ENCODE assay signal across 8 cellular contexts in genomic region chr16:81493755-81494433, GRCh38. TPM values are rescaled to one million over a fixed set of nuclear protein-coding genes. Genes with fewer than 3 reads are reported as not detected.
DNase-seq lines count a peak whose midpoint lies in the region; FAIRE-seq and TF ChIP-seq lines count a peak whose summit lies in the region.

No MANE protein-coding gene starts in this region.

- peak overlapping the region; percentile 77 for H3K27ac Mint-ChIP-seq in progenitor cell of endocrine pancreas

- DNase-seq in DMS 273 (lab: John Stamatoyannopoulos, UW; ENCODE audit: unreplicated experiment) (peak; percentile 16), DMS 273 treated with DMSO at 0.1 percent for 48 hours (lab: John Stamatoyannopoulos, UW) (no peak), fibroblast of gingiva (ENCODE audit: low read depth) (peak; percentile 49), progenitor cell of endocrine pancreas (ENCODE audit: low spot score, unreplicated experiment) (no peak), GOT3 (lab: John Stamatoyannopoulos, UW) (no peak), GM12891 (ENCODE audit: insufficient read length, low spot score) (no peak), middle frontal gyrus (ENCODE audit: extremely low spot score, low spot score) (no peak)
- DNase-seq in activated CD4-positive, alpha-beta T cell treated with anti-CD3 and anti-CD28 coated beads for 4 hours, result peak; percentile 23 to 41

- TF ChIP-seq CTCF in progenitor cell of endocrine pancreas (IDR thresholded peaks at IDR 0.05; ENCODE audit: unreplicated experiment), result no peak

- no peaks in the 10 kb centered on the region for H3K27me3 Mint-ChIP-seq in progenitor cell of endocrine pancreas

- H3K4me3 Mint-ChIP-seq in progenitor cell of endocrine pancreas (ENCODE audit: low read depth), result no peak overlapping the region

- no peaks in the 10 kb centered on the region for H3K36me3 Mint-ChIP-seq in progenitor cell of endocrine pancreas (ENCODE audit: insufficient read depth)

- H3K4me1 Mint-ChIP-seq in progenitor cell of endocrine pancreas (ENCODE audit: low read depth), result peaks cover 12% of the 10 kb centered on the region

- no peak for TF ChIP-seq POLR2A in GM12891 (IDR thresholded peaks at IDR 0.05; ENCODE audit: low read depth, low read length)

- FAIRE-seq in GM12891 (lab: Jason Lieb, UNC), result no peak

- no peaks in the 10 kb centered on the region for H3K9me3 Mint-ChIP-seq in progenitor cell of endocrine pancreas (ENCODE audit: low read depth)

TF ChIP-seq in GM12891, 5 proteins besides CTCF, POLR2A, EP300 and RAD21:
- TF ChIP-seq SPI1 (IDR thresholded peaks at IDR 0.05; ENCODE audit: low read depth, low read length), result no peak
- no peak for TF ChIP-seq POU2F2 (IDR thresholded peaks at IDR 0.05; ENCODE audit: low read depth, low read length)
- no peak for TF ChIP-seq PAX5 (IDR thresholded peaks at IDR 0.05; ENCODE audit: insufficient read depth, low read length, severe bottlenecking)
- no peak for TF ChIP-seq POLR2AphosphoS5 (IDR thresholded peaks at IDR 0.05; ENCODE audit: low read depth, low read length)
- TF ChIP-seq TAF1 (IDR thresholded peaks at IDR 0.05; ENCODE audit: low read depth, low read length), result no peak

RNA-seq across cellular contexts. Expression of gene CMIP, which starts 49.3 kb away (rescaled TPM):
- total RNA-seq in progenitor cell of endocrine pancreas, result 62.5 and 62.7 TPM in 2 replicates
- polyA plus RNA-seq in GM12891 (2012; ENCODE audit: low read depth, missing spikeins), result 15.3 TPM

Comparison
In these comparisons a context has a peak if more than half of its experiments do, and no peak if none do; other contexts are left out.
1. DNase-seq: peak in DMS 273 (single experiment), activated CD4-positive, alpha-beta T cell treated with anti-CD3 and anti-CD28 coated beads for 4 hours (2 of 2) and fibroblast of gingiva (single experiment); none in DMS 273 treated with DMSO at 0.1 percent for 48 hours (single experiment), progenitor cell of endocrine pancreas (single experiment), GOT3 (single experiment), GM12891 (single experiment) and middle frontal gyrus (single experiment).